In the genomic region with DNA sequence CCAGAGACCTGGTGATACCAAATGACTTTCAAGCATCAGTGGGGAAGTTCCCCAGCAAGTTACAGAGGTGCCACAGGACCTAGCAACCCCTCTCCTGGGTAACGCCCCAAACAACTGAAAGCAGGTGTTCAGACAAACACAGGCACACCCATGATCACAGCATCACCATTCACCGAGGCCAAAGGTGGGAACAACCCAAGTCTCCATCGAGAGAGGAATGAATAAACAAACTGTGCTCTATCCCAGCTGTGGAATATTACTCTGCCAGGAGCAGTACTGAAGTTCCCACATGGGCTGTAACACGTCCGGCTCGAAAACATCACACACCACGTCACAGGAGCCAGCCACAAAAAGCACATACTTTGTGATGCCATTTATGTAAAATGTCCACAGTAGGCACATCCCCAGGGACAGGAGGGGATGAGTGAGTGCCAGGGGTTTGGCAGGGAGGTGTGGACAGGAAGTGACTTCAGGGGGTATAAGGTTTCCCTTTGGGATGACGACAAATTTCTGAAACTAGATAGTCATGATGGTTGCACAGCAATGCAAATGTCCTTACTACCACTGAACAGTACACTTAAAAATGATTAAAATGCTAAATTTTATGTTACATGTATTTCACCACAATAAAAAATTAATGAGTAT, we compare ENCODE assay signal across 1 cellular context.
TF ChIP-seq lines count a peak whose summit lies in the region.

No MANE protein-coding gene starts in this region.

TF ChIP-seq in IMR-90, 13 proteins besides CTCF, POLR2A, EP300 and RAD21 (continued from another document):
- TF ChIP-seq USF2 (IDR thresholded peaks at IDR 0.05; ENCODE audit: low read depth, low read length) (no peak), RCOR1 (IDR thresholded peaks at IDR 0.05; ENCODE audit: insufficient replicate concordance, low read length) (no peak), ELK1 (IDR thresholded peaks at IDR 0.05; ENCODE audit: borderline replicate concordance, low read depth, low read length) (no peak), NFE2L2 (IDR thresholded peaks at IDR 0.05; ENCODE audit: low read depth, low read length) (no peak), BHLHE40 (IDR thresholded peaks at IDR 0.05; ENCODE audit: low read depth, low read length) (no peak), MXI1 (IDR thresholded peaks at IDR 0.05; ENCODE audit: borderline replicate concordance, low read depth, low read length) (no peak), CHD1 (IDR thresholded peaks at IDR 0.05; ENCODE audit: low read depth, low read length) (no peak), RFX5 (IDR thresholded peaks at IDR 0.05; ENCODE audit: low read depth, low read length) (no peak), MAZ (IDR thresholded peaks at IDR 0.05; ENCODE audit: borderline replicate concordance, low read depth, low read length) (no peak), FOS (IDR thresholded peaks at IDR 0.05; ENCODE audit: low read depth, low read length) (no peak)
TF ChIP-seq in IMR-90: peak in this region for 0.
